In the genomic region with DNA sequence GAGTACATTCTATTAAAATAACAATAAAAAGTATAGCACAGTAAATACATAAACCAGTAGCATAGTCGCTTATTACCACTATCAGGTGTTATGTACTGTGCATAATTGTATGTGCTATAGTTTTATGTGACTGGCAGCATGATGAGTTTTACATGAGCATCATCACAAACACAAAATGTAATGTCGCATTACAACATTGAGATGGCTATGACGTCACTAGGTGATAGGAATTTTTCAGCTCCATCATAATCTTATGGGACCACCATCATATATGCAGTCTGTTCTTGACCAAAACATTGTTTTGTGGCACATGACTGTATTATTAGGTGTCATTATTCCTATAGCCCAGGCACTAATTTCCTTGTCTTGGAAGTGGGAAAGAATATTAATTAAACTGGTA, we compare ENCODE assay signal across 34 cellular contexts. TPM values are rescaled to one million over a fixed set of nuclear protein-coding genes. Genes with fewer than 3 reads are reported as not detected.
DNase-seq lines count a peak whose midpoint lies in the region; ATAC-seq, FAIRE-seq and TF ChIP-seq lines count a peak whose summit lies in the region.
"Had no signal": no experiment of that assay in that cellular context is flagged by ENCODE, and none has a peak within 500 bp of the region (broad histone marks: within the 10 kb centered on the region; RNA-seq: fewer than 3 reads in every experiment).

No MANE protein-coding gene starts in this region.

- TF ChIP-seq EP300 in HepG2 (IDR thresholded peaks at IDR 0.05; ENCODE audit: low read depth in 2 of 2, low read length in 2 of 2) (no peak), HepG2 (CRISPR knock-in tag; IDR thresholded peaks at IDR 0.05; ENCODE audit: borderline replicate concordance) (no peak), K562 (IDR thresholded peaks at IDR 0.05; ENCODE audit: low read length) (no peak)

- no peaks in the 10 kb centered on the region for H4K20me1 ChIP-seq in HepG2 (ENCODE audit: insufficient read depth, low read length)
- no peaks in the 10 kb centered on the region for H4K20me1 ChIP-seq in K562 (replicated peaks; ENCODE audit: control insufficient read depth, insufficient read depth, low read length)
- H4K20me1 ChIP-seq: BLaER1; BLaER1 treated with 17β-estradiol and CSF1 and Interleukin-3, amounts not matched to agents 10 nM and 100 nM had no signal

- peaks cover 9% of the 10 kb centered on the region for H3K9me3 ChIP-seq in HepG2 (ENCODE audit: low read length)
- no peaks in the 10 kb centered on the region for H3K9me3 ChIP-seq in right lobe of liver
- no peaks in the 10 kb centered on the region for H3K9me3 ChIP-seq in K562 (replicated peaks; ENCODE audit: control insufficient read depth, insufficient read depth, low read depth, low read length)
- H3K9me3 ChIP-seq in left lung: peaks cover 0 to 19% of the 10 kb centered on the region in 2 donors
- H3K9me3 ChIP-seq: BE2C had no signal

- FAIRE-seq in HepG2 (lab: Jason Lieb, UNC) (no peak), HTR-8/SVneo (lab: Jason Lieb, UNC) (peak; percentile 40), K562 (lab: Jason Lieb, UNC) (no peak), urothelium cell line (lab: Jason Lieb, UNC) (peak; percentile 17)
- FAIRE-seq: A204.1, A549, D721Med had no signal

- H3K9ac ChIP-seq in HepG2 (ENCODE audit: insufficient read depth, low read depth, low read length) (no peak overlapping the region), K562 (ENCODE audit: insufficient read depth in 1 of 2, low read depth in 2 of 2, low read length in 2 of 2) (no peak overlapping the region)
- H3K9ac ChIP-seq: BLaER1; BLaER1 treated with 17β-estradiol and CSF1 and Interleukin-3, amounts not matched to agents 10 nM and 100 nM had no signal

- no peak overlapping the region for H2AFZ ChIP-seq in HepG2 (ENCODE audit: low read length)
- no peak overlapping the region for H2AFZ ChIP-seq in K562 (ENCODE audit: low read depth, low read length)

- ATAC-seq in HepG2 (no peak), right lobe of liver (no peak), K562 (no peak), left lung (no peak), HG03354 (IDR thresholded peaks at IDR 0.05; ENCODE audit: poor library complexity, severe bottlenecking, unreplicated experiment) (no peak)
- ATAC-seq: CD8-positive, alpha-beta T cell had no signal

- TF ChIP-seq POLR2A in HepG2 (IDR thresholded peaks at IDR 0.05; ENCODE audit: insufficient read depth in 1 of 2, low read depth in 2 of 2, low read length in 2 of 2) (no peak), right lobe of liver (IDR thresholded peaks at IDR 0.05) (no peak), K562 (conservative IDR thresholded peaks at IDR 0.05) (no peak)

- H3K27ac ChIP-seq in HepG2 (ENCODE audit: extremely low read length, insufficient read depth, low read length) (no peak overlapping the region), right lobe of liver (no peak overlapping the region), K562 (ENCODE audit: extremely low read depth, low read depth, low read length) (no peak overlapping the region), left lung (no peak overlapping the region)
- H3K27ac ChIP-seq: 22Rv1; A549; BLaER1; BLaER1 treated with 17β-estradiol and CSF1 and Interleukin-3, amounts not matched to agents 10 nM and 100 nM; C4-2B had no signal

- DNase-seq in HepG2 (ENCODE audit: low spot score): no peak
- no peak for DNase-seq in right lobe of liver
- no peak for DNase-seq in HTR-8/SVneo (ENCODE audit: insufficient read length, low spot score)
- no peak for DNase-seq in K562 (ENCODE audit: extremely low read depth in 1 of 4, low spot score in 3 of 4)
- no peak for DNase-seq in urothelium cell line (ENCODE audit: low spot score)
- no peak for DNase-seq in left lung
- no peak for DNase-seq in NCI-H510A treated with DMSO at 0.1 percent for 48 hours (lab: John Stamatoyannopoulos, UW)
- DNase-seq: 8988T; ACHN; AML-193; C1 segment of cervical spinal cord; Calu3; CD4-positive, alpha-beta memory T cell; CD4-positive, alpha-beta T cell; CD4-positive, CD25-positive, alpha-beta regulatory T cell; CD8-positive, alpha-beta memory T cell; CD8-positive, alpha-beta T cell; COR-L47; DMS 273 treated with DMSO at 0.1 percent for 48 hours; DMS153; DMS79; DMS79 treated with DMSO at 0.1 percent for 48 hours; DND-41; EL had no signal

- POLR2A ChIA-PET in HepG2 (lab: Yijun Ruan, JAX): no interaction called here
- POLR2A ChIA-PET in K562 (lab: Yijun Ruan, JAX): interaction anchor here (0.7 kb wide), 1 partner anchor 9 kb away, joined by 3 read pairs; no protein-coding TSS in a partner anchor

- H3K36me3 ChIP-seq in HepG2 (replicated peaks in 1 of 2; ENCODE audit: control insufficient read depth in 1 of 2, insufficient read depth in 2 of 2, low read length in 2 of 2) (no peaks in the 10 kb centered on the region), right lobe of liver (no peaks in the 10 kb centered on the region), K562 (ENCODE audit: control insufficient read depth, insufficient read depth, low read length) (no peaks in the 10 kb centered on the region), left lung (no peaks in the 10 kb centered on the region)
- H3K36me3 ChIP-seq: BE2C had no signal

- H3K79me2 ChIP-seq in HepG2 (ENCODE audit: insufficient read depth, low read length): no peaks in the 10 kb centered on the region
- H3K79me2 ChIP-seq in K562 (ENCODE audit: control insufficient read depth, insufficient read depth, low read length): no peaks in the 10 kb centered on the region

- no TSS peak for BruUV-seq in HepG2 (replicated peaks; lab: Mats Ljungman, UMichigan)
- BruUV-seq in K562 (replicated peaks; lab: Mats Ljungman, UMichigan): no TSS peak

- H3K27me3 ChIP-seq in HepG2 (ENCODE audit: control insufficient read depth in 1 of 2, insufficient read depth in 2 of 2, low read length in 2 of 2) (peaks cover 0 to 10% of the 10 kb centered on the region in 2 experiments; a peak in 2 of 5 replicates), right lobe of liver (no peaks in the 10 kb centered on the region), K562 (ENCODE audit: control insufficient read depth in 2 of 2, insufficient read depth in 2 of 2, low read length in 2 of 2) (0 out of 5 replicates have a peak, but pooled peaks cover 0 to 3% of the 10 kb centered on the region in 2 experiments), left lung (no peaks in the 10 kb centered on the region)
- H3K27me3 ChIP-seq: BE2C; BLaER1; BLaER1 treated with 17β-estradiol and CSF1 and Interleukin-3, amounts not matched to agents 10 nM and 100 nM had no signal

- in situ Hi-C loops in HepG2 (cut with HindIII; ENCODE audit: extremely low pct_ligation_motif_present, low pct_unique_long_range_greater_than_20kb): no loop called here
- in situ Hi-C loops in K562 (cut with MboI): no loop called here

- no peak for TF ChIP-seq RAD21 in HepG2 (CRISPR knock-in tag; IDR thresholded peaks at IDR 0.05)
- TF ChIP-seq RAD21 in K562 (CRISPR knock-in tag; conservative IDR thresholded peaks at IDR 0.05 in 1 of 2, IDR thresholded peaks at IDR 0.05 in 1 of 2): no peak

- CTCF ChIA-PET in HepG2 (lab: Yijun Ruan, JAX; ENCODE audit: low intra/inter-chr PET ratio, low total read pairs) (no interaction called here), K562 (lab: Yijun Ruan, JAX; ENCODE audit: low intra/inter-chr PET ratio) (no interaction called here)

- 7% methylated on average over 3 of the region's 3 CpGs for WGBS in HepG2 (ENCODE audit: low lambda C conversion rate)
- 80% methylated on average over 3 of the region's 3 CpGs for WGBS in right lobe of liver (ENCODE audit: insufficient coverage, low coverage, low lambda C conversion rate, missing lambda C conversion rate)
- 0% methylated on average over 3 of the region's 3 CpGs for WGBS in K562 (ENCODE audit: insufficient coverage, low coverage, missing lambda C conversion rate)

- H3K9me1 ChIP-seq in K562 (ENCODE audit: control insufficient read depth, insufficient read depth, low read length): no peaks in the 10 kb centered on the region

- intact Hi-C loops in HepG2 (cut with micrococcal nuclease; ENCODE audit: unreplicated experiment): no loop called here
- intact Hi-C loops in right lobe of liver (cut with DNase I): no loop called here
- intact Hi-C loops in K562 (cut with micrococcal nuclease): no loop called here
- intact Hi-C loops in left lung (cut with DNase I): no loop called here

- no peak overlapping the region for H3K4me3 ChIP-seq in HepG2 (replicated peaks in 1 of 3; ENCODE audit: insufficient read depth in 1 of 3, low read depth in 2 of 3, low read length in 3 of 3)
- H3K4me3 ChIP-seq in right lobe of liver: no peak overlapping the region
- no peak overlapping the region for H3K4me3 ChIP-seq in K562
- no peak overlapping the region for H3K4me3 ChIP-seq in left lung
- H3K4me3 ChIP-seq: A549; BLaER1; BLaER1 treated with 17β-estradiol and CSF1 and Interleukin-3, amounts not matched to agents 10 nM and 100 nM had no signal

- H3K4me2 ChIP-seq in HepG2 (ENCODE audit: low read depth, low read length) (no peak overlapping the region), K562 (ENCODE audit: insufficient read depth, low read length) (no peak overlapping the region)
- H3K4me2 ChIP-seq: A549; BLaER1; BLaER1 treated with 17β-estradiol and CSF1 and Interleukin-3, amounts not matched to agents 10 nM and 100 nM had no signal

- TF ChIP-seq CTCF in HepG2 (CRISPR knock-in tag; IDR thresholded peaks at IDR 0.05) (no peak), right lobe of liver (IDR thresholded peaks at IDR 0.05) (no peak), K562 (IDR thresholded peaks at IDR 0.05 in 2 of 3, conservative IDR thresholded peaks at IDR 0.05 in 1 of 3; ENCODE audit: insufficient read depth in 2 of 3, low read depth in 1 of 3, low read length in 3 of 3) (no peak), left lung (IDR thresholded peaks at IDR 0.05) (no peak)

- H3K4me1 ChIP-seq in HepG2 (ENCODE audit: insufficient read depth, low read length) (no peaks in the 10 kb centered on the region), right lobe of liver (no peaks in the 10 kb centered on the region), K562 (replicated peaks in 1 of 2; ENCODE audit: control insufficient read depth in 2 of 2, insufficient read depth in 2 of 2, low read length in 2 of 2) (no peaks in the 10 kb centered on the region), left lung (no peaks in the 10 kb centered on the region)
- H3K4me1 ChIP-seq: A549; BE2C; BLaER1; BLaER1 treated with 17β-estradiol and CSF1 and Interleukin-3, amounts not matched to agents 10 nM and 100 nM; Caco-2 had no signal

RNA-seq across cellular contexts. Expression of a gene that starts 48.6 kb away (rescaled TPM):
- total RNA-seq in HepG2 (2016; rRNA removed; fragmentation: Illumina TruSeq; extraction: Trizol) (2.0 and 2.4 TPM in 2 replicates), right lobe of liver (1 to 10 TPM; 2.9 to 6.4 (median 4.3) TPM), K562 (2014; rRNA removed) (0.04 TPM in 1 of 2 replicates, not detected in the other), K562 (2014; rRNA removed; fragmentation: Illumina TruSeq; extraction: Trizol) (0.04 and 0.19 TPM in 2 replicates), K562 (2015; rRNA removed; fragmentation: Illumina TruSeq; extraction: Trizol) (0.04 TPM in 2 replicates), K562 (2021) (0.04 TPM in 2 replicates), left lung (1 to 10 TPM; 6.1 to 6.9 TPM)
- 7.4 and 8.5 TPM in 2 replicates for total RNA-seq in HepG2 (2016; cell fraction: cytosol; rRNA removed; fragmentation: Illumina TruSeq; extraction: Trizol; ENCODE audit: low read depth)
- 1.5 and 1.9 TPM in 2 replicates for total RNA-seq in HepG2 (2016; cell fraction: insoluble cytoplasmic fraction; rRNA removed; fragmentation: Illumina TruSeq; extraction: Trizol)
- total RNA-seq in HepG2 (2016; cell fraction: membrane; rRNA removed; fragmentation: Illumina TruSeq; extraction: Trizol): 2.3 and 2.4 TPM in 2 replicates
- total RNA-seq in HepG2 (2016; cell fraction: nucleus; rRNA removed; fragmentation: Illumina TruSeq; extraction: Trizol): 2.3 and 3.1 TPM in 2 replicates
- polyA plus RNA-seq in HepG2 (2011; rRNA removed) (0.91 and 1.5 TPM in 2 replicates), K562 (2011; rRNA removed) (0.03 TPM in 2 replicates), K562 (2014; fragmentation: Illumina TruSeq; extraction: Trizol) (0.01 TPM in 2 replicates), K562 (2014; fragmentation: Nextera tagmentation; extraction: Ambion mirVana) (not detected), K562 (2014; rRNA removed) (0.03 TPM in 1 of 2 replicates, not detected in the other)
- 0.23 and 0.33 TPM in 2 replicates for polyA plus RNA-seq in HepG2 (2011; cell fraction: cytosol; rRNA removed)
- polyA plus RNA-seq in HepG2 (2011; cell fraction: nucleus; rRNA removed): 1.5 and 2.3 TPM in 2 replicates
- 1.4 and 2.3 TPM in 2 replicates for polyA plus RNA-seq in HepG2 (2012)
- 0.08 and 0.10 TPM in 2 replicates for polyA plus RNA-seq in HepG2 (2016; cell fraction: cytosol; fragmentation: Illumina TruSeq; extraction: Trizol; ENCODE audit: low read depth)
- polyA plus RNA-seq in HepG2 (2016; cell fraction: insoluble cytoplasmic fraction; fragmentation: Illumina TruSeq; extraction: Trizol; ENCODE audit: low read depth): 0.38 and 0.49 TPM in 2 replicates
- 0.03 and 0.15 TPM in 2 replicates for polyA plus RNA-seq in HepG2 (2016; cell fraction: membrane; fragmentation: Illumina TruSeq; extraction: Trizol; ENCODE audit: low read depth)
- 2.8 and 3.0 TPM in 2 replicates for polyA plus RNA-seq in HepG2 (2016; cell fraction: nucleus; fragmentation: Illumina TruSeq; extraction: Trizol; ENCODE audit: insufficient read depth, low read depth)
- polyA minus RNA-seq in HepG2 (2011; rRNA and poly(A)+ RNA removed; ENCODE audit: low replicate concordance): 2.1 and 8.6 TPM in 2 replicates
- 1.7 TPM in 2 replicates for polyA minus RNA-seq in HepG2 (2011; cell fraction: cytosol; rRNA and poly(A)+ RNA removed)
- 11.3 and 12.0 TPM in 2 replicates for polyA minus RNA-seq in HepG2 (2011; cell fraction: nucleus; rRNA and poly(A)+ RNA removed)
- total RNA-seq in K562 (2011; cell fraction: chromatin; rRNA removed; ENCODE audit: low replicate concordance): 0.12 and 0.95 TPM in 2 replicates
- total RNA-seq in K562 (2011; cell fraction: nucleolus; rRNA removed): under 0.01 TPM in 1 of 2 replicates, not detected in the other
- total RNA-seq in K562 (2011; cell fraction: nucleoplasm; rRNA removed): under 0.01 TPM in 1 of 2 replicates, not detected in the other
- polyA plus RNA-seq in K562 (2011; cell fraction: cytosol; rRNA removed): under 0.01 and 0.01 TPM in 2 replicates
- 0.03 and 0.09 TPM in 2 replicates for polyA plus RNA-seq in K562 (2011; cell fraction: nucleus; rRNA removed)
- polyA plus RNA-seq in K562 (2012): 0.05 and 0.17 TPM in 2 replicates
- 0.09 and 0.11 TPM in 2 replicates for polyA minus RNA-seq in K562 (2011; rRNA and poly(A)+ RNA removed)
- not detected in 2 replicates for polyA minus RNA-seq in K562 (2011; cell fraction: cytosol; rRNA and poly(A)+ RNA removed)
- polyA minus RNA-seq in K562 (2011; cell fraction: nucleus; rRNA and poly(A)+ RNA removed): under 0.01 and 0.11 TPM in 2 replicates
- total RNA-seq: Calu3 had no signal
